Comparison of ENCODE assay signal across 8 cellular contexts in the genomic region with DNA sequence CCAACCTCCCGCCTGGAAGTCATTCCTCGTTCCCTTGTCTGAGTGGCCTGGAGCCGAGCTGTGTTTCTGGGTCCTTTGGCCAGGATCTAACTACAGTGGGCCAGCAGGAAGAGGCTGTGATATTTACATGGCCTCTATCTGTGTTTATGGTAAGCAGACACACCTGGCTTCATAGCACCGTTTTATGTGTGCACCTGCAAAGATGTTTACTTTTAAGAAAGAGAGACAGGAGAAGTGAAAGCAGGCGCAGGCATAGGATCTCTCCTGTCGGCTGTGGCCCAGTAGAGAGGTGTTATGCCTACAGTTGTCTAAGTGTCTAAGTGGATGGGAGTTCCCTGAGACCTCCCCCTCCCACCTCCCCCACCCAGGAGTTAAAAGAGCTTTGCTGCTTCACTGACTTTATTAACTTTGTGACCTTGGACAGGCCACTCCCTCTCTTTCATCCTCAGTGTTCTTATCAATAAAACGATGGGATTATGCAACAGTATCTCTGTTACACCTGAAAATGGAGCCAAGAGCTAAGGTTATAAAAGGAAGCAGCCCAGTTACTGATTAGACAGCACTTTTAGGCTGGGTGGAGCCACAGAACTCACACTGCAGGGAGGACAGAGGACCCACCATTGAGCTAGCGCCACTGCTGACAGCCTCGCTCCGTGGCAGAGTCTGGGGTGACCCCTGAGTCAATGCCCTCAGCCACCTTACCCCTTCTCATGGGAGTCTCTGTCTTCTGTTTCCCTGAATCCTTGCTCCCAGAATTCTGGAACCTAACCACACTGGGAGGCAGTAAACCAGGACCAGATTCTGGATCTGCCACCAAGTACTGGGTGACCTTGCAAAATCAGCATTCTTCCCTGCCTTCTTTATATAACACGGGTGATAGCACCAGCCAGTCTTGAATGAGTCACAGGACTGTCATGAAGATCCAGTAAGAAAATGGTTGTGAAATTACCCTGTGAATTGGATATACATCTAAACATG. TPM values are rescaled to one million over a fixed set of nuclear protein-coding genes. Genes with fewer than 3 reads are reported as not detected.
DNase-seq lines count a peak whose midpoint lies in the region; ATAC-seq and TF ChIP-seq lines count a peak whose summit lies in the region.

No MANE protein-coding gene starts in this region.

- peak overlapping the region; percentile 75 to 87 for H3K9ac ChIP-seq in mucosa of rectum (ENCODE audit: low read depth in 1 of 2, low read length in 2 of 2)

- no peak for TF ChIP-seq CTCF in astrocyte of the spinal cord (IDR thresholded peaks at IDR 0.05; ENCODE audit: low read depth, low read length)
- no peak for TF ChIP-seq CTCF in GM13977 (IDR thresholded peaks at IDR 0.05; ENCODE audit: extremely low read depth, insufficient read depth, missing control alignments)

- no peaks in the 10 kb centered on the region for H3K9me3 ChIP-seq in mucosa of rectum (ENCODE audit: control insufficient read depth in 2 of 2, low read length in 2 of 2)

- in situ Hi-C loops in astrocyte of the spinal cord (cut with HindIII; ENCODE audit: low sequenced_read_pairs), result no loop called here
- in situ Hi-C loops in GM13977 (cut with MboI; ENCODE audit: low pct_unique_long_range_greater_than_20kb, low sequenced_read_pairs, unreplicated experiment), result no loop called here

- H3K27ac ChIP-seq in mucosa of rectum (ENCODE audit: low read depth in 2 of 2, low read length in 2 of 2), result peak overlapping the region; percentile 97 to 99

- ATAC-seq in GM21786 (IDR thresholded peaks at IDR 0.05; ENCODE audit: unreplicated experiment) (peak; percentile 47), sciatic nerve (no peak), HG03439 (IDR thresholded peaks at IDR 0.05; ENCODE audit: unreplicated experiment) (no peak)

- intact Hi-C loops in sciatic nerve (cut with DNase I), result no loop called here

- H3K4me3 ChIP-seq in astrocyte of the spinal cord (ENCODE audit: low read depth, low read length), result no peak overlapping the region
- peak overlapping the region; percentile 59 to 67 for H3K4me3 ChIP-seq in mucosa of rectum (ENCODE audit: low read length in 2 of 2)

- no peaks in the 10 kb centered on the region for H3K36me3 ChIP-seq in mucosa of rectum (ENCODE audit: control insufficient read depth in 2 of 2, insufficient read depth in 2 of 2, low read length in 2 of 2)

- no peaks in the 10 kb centered on the region for H3K27me3 ChIP-seq in mucosa of rectum (ENCODE audit: control insufficient read depth in 2 of 2, insufficient read depth in 2 of 2, low read length in 2 of 2)

- DNase-seq in AG08396 (ENCODE audit: low spot score), result peak; percentile 84
- DNase-seq in NCI-H1436 (lab: John Stamatoyannopoulos, UW), result peak; percentile 40
- peak; percentile 20 for DNase-seq in astrocyte of the spinal cord (ENCODE audit: low read depth, low spot score)
- DNase-seq in GM13977 (ENCODE audit: low spot score), result no peak
- DNase-seq in sciatic nerve (ENCODE audit: low spot score), result no peak

- peaks cover 50 to 59% of the 10 kb centered on the region in 2 donors for H3K4me1 ChIP-seq in mucosa of rectum (ENCODE audit: control insufficient read depth in 2 of 2, insufficient read depth in 2 of 2, low read length in 2 of 2)

RNA-seq across cellular contexts. Expression of gene ST14, which starts 22.0 kb away (rescaled TPM):
- total RNA-seq in sciatic nerve, result 2.8 TPM

Comparison
In these comparisons a context has a peak if more than half of its experiments do, and no peak if none do; other contexts are left out.
1. DNase-seq: peak in AG08396 (single experiment), NCI-H1436 (single experiment) and astrocyte of the spinal cord (single experiment); none in GM13977 (single experiment) and sciatic nerve (single experiment).